ENCODE assay signal across 1 cellular context in genomic region chr2:197498937-197499593, GRCh38.
TF ChIP-seq lines count a peak whose summit lies in the region.

No MANE protein-coding gene starts in this region.

TF ChIP-seq in GM12878, 131 proteins besides CTCF, POLR2A, EP300 and RAD21 (continued from another document and continues in another):
- TF ChIP-seq PBX3 (IDR thresholded peaks at IDR 0.05; ENCODE audit: insufficient replicate concordance, low read depth, low read length) (no peak), MXI1 (IDR thresholded peaks at IDR 0.05; ENCODE audit: low read depth, low read length) (peak; percentile 7; the same call in 1 of the 2 replicates), ZNF24 (IDR thresholded peaks at IDR 0.05) (no peak), POLR2AphosphoS2 (IDR thresholded peaks at IDR 0.05; ENCODE audit: low read depth, low read length) (no peak), PAX8 (IDR thresholded peaks at IDR 0.05) (no peak), SP1 (IDR thresholded peaks at IDR 0.05; ENCODE audit: low read depth, low read length) (no peak), SMARCA5 (IDR thresholded peaks at IDR 0.05) (0 out of 2 replicates have a peak, but pooled peaks have one; percentile 15), HDGF (IDR thresholded peaks at IDR 0.05) (no peak), FOXM1 (IDR thresholded peaks at IDR 0.05; ENCODE audit: low read depth, low read length) (no peak), JUNB (IDR thresholded peaks at IDR 0.05) (no peak), MTA2 (IDR thresholded peaks at IDR 0.05; ENCODE audit: low read depth) (no peak), YY1 (IDR thresholded peaks at IDR 0.05; ENCODE audit: low read depth, low read length) (no peak), BRCA1 (IDR thresholded peaks at IDR 0.05; ENCODE audit: low read depth, low read length) (no peak), FOS (IDR thresholded peaks at IDR 0.05; ENCODE audit: borderline replicate concordance, extremely low read depth, insufficient read length) (no peak), HDAC2 (IDR thresholded peaks at IDR 0.05) (no peak), KAT2A (conservative IDR thresholded peaks at IDR 0.05; ENCODE audit: control insufficient read depth, low read depth, low read length) (no peak), EGR1 (IDR thresholded peaks at IDR 0.05; ENCODE audit: borderline replicate concordance in 1 of 2, low read depth in 2 of 2, low read length in 2 of 2) (peak in 1 of 2 experiments; percentile 49; a peak in 1 of 3 replicates), MYB (IDR thresholded peaks at IDR 0.05; ENCODE audit: borderline replicate concordance, low read depth, low read length) (no peak), TCF7 (IDR thresholded peaks at IDR 0.05; ENCODE audit: borderline replicate concordance) (no peak), RELB (IDR thresholded peaks at IDR 0.05; ENCODE audit: low read depth) (no peak), ESRRA (IDR thresholded peaks at IDR 0.05; ENCODE audit: low read length) (no peak), NFXL1 (IDR thresholded peaks at IDR 0.05; ENCODE audit: borderline replicate concordance) (no peak), TCF3 (IDR thresholded peaks at IDR 0.05; ENCODE audit: borderline replicate concordance, insufficient read depth, low read depth, low read length) (no peak), WRNIP1 (IDR thresholded peaks at IDR 0.05; ENCODE audit: borderline replicate concordance, low read depth, low read length) (no peak), TBL1XR1 (IDR thresholded peaks at IDR 0.05; ENCODE audit: low read depth, low read length) (no peak), HCFC1 (IDR thresholded peaks at IDR 0.05; ENCODE audit: low read length) (no peak), ZSCAN29 (IDR thresholded peaks at IDR 0.05) (no peak), ZNF274 (IDR thresholded peaks at IDR 0.05; ENCODE audit: insufficient read depth, insufficient read length) (no peak), RFX5 (IDR thresholded peaks at IDR 0.05; ENCODE audit: low read depth, low read length) (no peak), CREM (IDR thresholded peaks at IDR 0.05; ENCODE audit: low read depth) (no peak), CBX5 (IDR thresholded peaks at IDR 0.05; ENCODE audit: low read depth) (no peak), SREBF1 (IDR thresholded peaks at IDR 0.05; ENCODE audit: low read length) (0 out of 2 replicates have a peak, but pooled peaks have one; percentile 16), REST (IDR thresholded peaks at IDR 0.05; ENCODE audit: low read depth, low read length) (no peak), RB1 (IDR thresholded peaks at IDR 0.05; ENCODE audit: borderline replicate concordance) (no peak; the same call in 1 of the 2 replicates), YBX1 (IDR thresholded peaks at IDR 0.05) (no peak), SUPT20H (IDR thresholded peaks at IDR 0.05; ENCODE audit: borderline replicate concordance, control insufficient read depth, low read depth, low read length) (no peak), GATAD2B (conservative IDR thresholded peaks at IDR 0.05; ENCODE audit: low read depth) (no peak), IRF4 (IDR thresholded peaks at IDR 0.05; ENCODE audit: low read depth, low read length) (no peak), RCOR1 (conservative IDR thresholded peaks at IDR 0.05; ENCODE audit: low read depth, low read length) (no peak), IKZF2 (IDR thresholded peaks at IDR 0.05) (no peak), NR2F1 (conservative IDR thresholded peaks at IDR 0.05) (0 out of 2 replicates have a peak, but pooled peaks have one; percentile 8), E4F1 (IDR thresholded peaks at IDR 0.05; ENCODE audit: borderline replicate concordance, partially characterized antibody) (no peak), CHD4 (IDR thresholded peaks at IDR 0.05) (no peak), NR2C1 (IDR thresholded peaks at IDR 0.05) (no peak), BACH1 (IDR thresholded peaks at IDR 0.05; ENCODE audit: borderline replicate concordance) (peak; percentile 21; the same call in 1 of the 2 replicates), MYC (IDR thresholded peaks at IDR 0.05; ENCODE audit: insufficient read depth, insufficient read length, insufficient replicate concordance, low read length, severe bottlenecking) (no peak), STAT3 (IDR thresholded peaks at IDR 0.05; ENCODE audit: low read depth, low read length) (no peak), SIX5 (IDR thresholded peaks at IDR 0.05; ENCODE audit: low read depth, low read length, severe bottlenecking) (no peak), E2F8 (IDR thresholded peaks at IDR 0.05; ENCODE audit: low read depth, partially characterized antibody) (no peak), MEF2B (IDR thresholded peaks at IDR 0.05; ENCODE audit: partially characterized antibody, poor library complexity, severe bottlenecking) (peak; percentile 9), SMAD5 (IDR thresholded peaks at IDR 0.05; ENCODE audit: low read depth) (no peak), CBFB (IDR thresholded peaks at IDR 0.05; ENCODE audit: low read depth) (no peak), SUZ12 (IDR thresholded peaks at IDR 0.05; ENCODE audit: unreplicated experiment) (no peak), KDM1A (IDR thresholded peaks at IDR 0.05; ENCODE audit: borderline replicate concordance) (no peak)
- TF ChIP-seq, protein P1, sequence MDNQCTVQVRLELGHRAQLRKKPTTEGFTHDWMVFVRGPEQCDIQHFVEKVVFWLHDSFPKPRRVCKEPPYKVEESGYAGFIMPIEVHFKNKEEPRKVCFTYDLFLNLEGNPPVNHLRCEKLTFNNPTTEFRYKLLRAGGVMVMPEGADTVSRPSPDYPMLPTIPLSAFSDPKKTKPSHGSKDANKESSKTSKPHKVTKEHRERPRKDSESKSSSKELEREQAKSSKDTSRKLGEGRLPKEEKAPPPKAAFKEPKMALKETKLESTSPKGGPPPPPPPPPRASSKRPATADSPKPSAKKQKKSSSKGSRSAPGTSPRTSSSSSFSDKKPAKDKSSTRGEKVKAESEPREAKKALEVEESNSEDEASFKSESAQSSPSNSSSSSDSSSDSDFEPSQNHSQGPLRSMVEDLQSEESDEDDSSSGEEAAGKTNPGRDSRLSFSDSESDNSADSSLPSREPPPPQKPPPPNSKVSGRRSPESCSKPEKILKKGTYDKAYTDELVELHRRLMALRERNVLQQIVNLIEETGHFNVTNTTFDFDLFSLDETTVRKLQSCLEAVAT (IDR thresholded peaks at IDR 0.05): no peak
- TF ChIP-seq, protein P2, sequence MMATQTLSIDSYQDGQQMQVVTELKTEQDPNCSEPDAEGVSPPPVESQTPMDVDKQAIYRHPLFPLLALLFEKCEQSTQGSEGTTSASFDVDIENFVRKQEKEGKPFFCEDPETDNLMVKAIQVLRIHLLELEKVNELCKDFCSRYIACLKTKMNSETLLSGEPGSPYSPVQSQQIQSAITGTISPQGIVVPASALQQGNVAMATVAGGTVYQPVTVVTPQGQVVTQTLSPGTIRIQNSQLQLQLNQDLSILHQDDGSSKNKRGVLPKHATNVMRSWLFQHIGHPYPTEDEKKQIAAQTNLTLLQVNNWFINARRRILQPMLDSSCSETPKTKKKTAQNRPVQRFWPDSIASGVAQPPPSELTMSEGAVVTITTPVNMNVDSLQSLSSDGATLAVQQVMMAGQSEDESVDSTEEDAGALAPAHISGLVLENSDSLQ (IDR thresholded peaks at IDR 0.05): no peak; the same call in 1 of the 2 replicates
- TF ChIP-seq, protein P3, sequence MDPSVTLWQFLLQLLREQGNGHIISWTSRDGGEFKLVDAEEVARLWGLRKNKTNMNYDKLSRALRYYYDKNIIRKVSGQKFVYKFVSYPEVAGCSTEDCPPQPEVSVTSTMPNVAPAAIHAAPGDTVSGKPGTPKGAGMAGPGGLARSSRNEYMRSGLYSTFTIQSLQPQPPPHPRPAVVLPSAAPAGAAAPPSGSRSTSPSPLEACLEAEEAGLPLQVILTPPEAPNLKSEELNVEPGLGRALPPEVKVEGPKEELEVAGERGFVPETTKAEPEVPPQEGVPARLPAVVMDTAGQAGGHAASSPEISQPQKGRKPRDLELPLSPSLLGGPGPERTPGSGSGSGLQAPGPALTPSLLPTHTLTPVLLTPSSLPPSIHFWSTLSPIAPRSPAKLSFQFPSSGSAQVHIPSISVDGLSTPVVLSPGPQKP (IDR thresholded peaks at IDR 0.05; ENCODE audit: low read depth, low read length): no peak
- TF ChIP-seq, protein P4, sequence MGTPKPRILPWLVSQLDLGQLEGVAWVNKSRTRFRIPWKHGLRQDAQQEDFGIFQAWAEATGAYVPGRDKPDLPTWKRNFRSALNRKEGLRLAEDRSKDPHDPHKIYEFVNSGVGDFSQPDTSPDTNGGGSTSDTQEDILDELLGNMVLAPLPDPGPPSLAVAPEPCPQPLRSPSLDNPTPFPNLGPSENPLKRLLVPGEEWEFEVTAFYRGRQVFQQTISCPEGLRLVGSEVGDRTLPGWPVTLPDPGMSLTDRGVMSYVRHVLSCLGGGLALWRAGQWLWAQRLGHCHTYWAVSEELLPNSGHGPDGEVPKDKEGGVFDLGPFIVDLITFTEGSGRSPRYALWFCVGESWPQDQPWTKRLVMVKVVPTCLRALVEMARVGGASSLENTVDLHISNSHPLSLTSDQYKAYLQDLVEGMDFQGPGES (IDR thresholded peaks at IDR 0.05): no peak
